ENCODE assay signal across 1 cellular context in the genomic region with DNA sequence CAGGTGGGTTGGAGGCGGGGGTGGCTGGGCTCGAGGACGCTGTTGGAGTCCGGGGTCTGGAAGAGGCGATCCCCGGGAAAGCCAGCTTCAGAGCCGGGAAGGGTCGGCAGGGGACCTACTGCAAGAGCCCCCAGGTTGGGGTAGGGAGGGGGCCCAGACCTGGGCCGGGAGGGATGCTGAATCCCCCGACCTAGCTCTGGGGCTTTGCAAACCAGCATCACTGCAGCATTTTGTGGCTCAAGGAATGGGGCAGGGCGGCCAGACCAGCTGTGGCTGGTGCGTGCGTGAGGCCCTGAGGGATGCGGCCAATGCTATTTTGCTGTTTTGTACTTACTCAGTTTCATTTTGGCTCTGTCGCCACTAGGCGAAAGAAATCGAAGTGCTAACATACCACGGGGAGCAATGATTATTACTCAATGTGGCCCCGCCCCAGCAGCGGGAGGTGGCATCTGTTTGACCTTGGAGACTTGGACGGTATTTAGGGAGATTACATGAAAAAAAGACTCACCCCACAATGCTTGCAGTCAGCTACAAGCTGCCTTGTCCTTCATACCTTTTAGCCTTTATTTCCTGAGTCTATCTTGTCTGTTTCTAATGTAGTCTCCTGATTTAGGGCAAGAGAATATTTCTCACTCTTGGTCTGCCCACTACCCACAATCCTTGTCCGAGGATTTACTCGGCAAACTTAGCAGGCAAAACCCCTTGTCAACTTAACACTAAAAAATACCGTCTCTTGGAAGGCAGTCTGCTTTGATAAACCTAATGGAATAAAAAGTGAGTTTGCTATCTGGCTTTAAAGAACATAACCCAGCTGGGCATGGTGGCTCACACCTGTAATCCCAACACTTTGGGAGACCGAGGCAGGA.
TF ChIP-seq lines count a peak whose summit lies in the region.

No MANE protein-coding gene starts in this region.

TF ChIP-seq in HepG2, 621 proteins besides CTCF, POLR2A, EP300 and RAD21 (continued from another document and continues in another):
- TF ChIP-seq, protein P1, sequence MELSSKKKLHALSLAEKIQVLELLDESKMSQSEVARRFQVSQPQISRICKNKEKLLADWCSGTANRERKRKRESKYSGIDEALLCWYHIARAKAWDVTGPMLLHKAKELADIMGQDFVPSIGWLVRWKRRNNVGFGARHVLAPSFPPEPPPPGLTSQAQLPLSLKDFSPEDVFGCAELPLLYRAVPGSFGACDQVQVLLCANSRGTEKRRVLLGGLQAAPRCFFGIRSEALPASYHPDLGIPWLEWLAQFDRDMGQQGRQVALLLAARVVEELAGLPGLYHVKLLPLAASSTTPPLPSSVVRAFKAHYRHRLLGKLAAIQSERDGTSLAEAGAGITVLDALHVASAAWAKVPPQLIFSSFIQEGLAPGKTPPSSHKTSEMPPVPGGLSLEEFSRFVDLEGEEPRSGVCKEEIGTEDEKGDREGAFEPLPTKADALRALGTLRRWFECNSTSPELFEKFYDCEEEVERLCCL (CRISPR knock-in tag; IDR thresholded peaks at IDR 0.05; ENCODE audit: borderline replicate concordance) = no peak
- TF ChIP-seq, protein P2, sequence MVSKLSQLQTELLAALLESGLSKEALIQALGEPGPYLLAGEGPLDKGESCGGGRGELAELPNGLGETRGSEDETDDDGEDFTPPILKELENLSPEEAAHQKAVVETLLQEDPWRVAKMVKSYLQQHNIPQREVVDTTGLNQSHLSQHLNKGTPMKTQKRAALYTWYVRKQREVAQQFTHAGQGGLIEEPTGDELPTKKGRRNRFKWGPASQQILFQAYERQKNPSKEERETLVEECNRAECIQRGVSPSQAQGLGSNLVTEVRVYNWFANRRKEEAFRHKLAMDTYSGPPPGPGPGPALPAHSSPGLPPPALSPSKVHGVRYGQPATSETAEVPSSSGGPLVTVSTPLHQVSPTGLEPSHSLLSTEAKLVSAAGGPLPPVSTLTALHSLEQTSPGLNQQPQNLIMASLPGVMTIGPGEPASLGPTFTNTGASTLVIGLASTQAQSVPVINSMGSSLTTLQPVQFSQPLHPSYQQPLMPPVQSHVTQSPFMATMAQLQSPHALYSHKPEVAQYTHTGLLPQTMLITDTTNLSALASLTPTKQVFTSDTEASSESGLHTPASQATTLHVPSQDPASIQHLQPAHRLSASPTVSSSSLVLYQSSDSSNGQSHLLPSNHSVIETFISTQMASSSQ (IDR thresholded peaks at IDR 0.05; ENCODE audit: low read depth) = no peak
- TF ChIP-seq, protein P2 (CRISPR knock-in tag; IDR thresholded peaks at IDR 0.05; ENCODE audit: borderline replicate concordance) = no peak
- TF ChIP-seq ZNF230 (CRISPR knock-in tag; IDR thresholded peaks at IDR 0.05) (no peak; the same call in 1 of the 2 replicates), ATF7 (IDR thresholded peaks at IDR 0.05) (no peak), ATF7 (CRISPR knock-in tag; IDR thresholded peaks at IDR 0.05) (no peak), ZBTB42 (CRISPR knock-in tag; IDR thresholded peaks at IDR 0.05) (no peak), RFX5 (IDR thresholded peaks at IDR 0.05; ENCODE audit: low read depth, low read length) (no peak; the same call in 1 of the 2 replicates), RBFOX2 (IDR thresholded peaks at IDR 0.05; ENCODE audit: low read depth, low read length) (peak; percentile 30), DBP (CRISPR knock-in tag; IDR thresholded peaks at IDR 0.05; ENCODE audit: not compliant biosample characterization) (no peak), EZH2 (conservative IDR thresholded peaks at IDR 0.05; ENCODE audit: low read depth, low read length) (no peak), ZHX2 (IDR thresholded peaks at IDR 0.05; ENCODE audit: low read depth) (no peak), ZHX2 (CRISPR knock-in tag; IDR thresholded peaks at IDR 0.05; ENCODE audit: borderline replicate concordance) (no peak), SRF (IDR thresholded peaks at IDR 0.05; ENCODE audit: low read depth, low read length) (no peak), ZNF510 (CRISPR knock-in tag; IDR thresholded peaks at IDR 0.05; ENCODE audit: low read depth) (no peak), ZNF414 (CRISPR knock-in tag; IDR thresholded peaks at IDR 0.05) (no peak; the same call in 1 of the 2 replicates), POGK (CRISPR knock-in tag; conservative IDR thresholded peaks at IDR 0.05) (no peak), SP1 (IDR thresholded peaks at IDR 0.05) (no peak), SP1 (CRISPR knock-in tag; IDR thresholded peaks at IDR 0.05) (peak; percentile 45; the same call in 1 of the 2 replicates), ZSCAN30 (CRISPR knock-in tag; IDR thresholded peaks at IDR 0.05) (no peak), ZNF839 (CRISPR knock-in tag; IDR thresholded peaks at IDR 0.05; ENCODE audit: borderline replicate concordance) (no peak), ZNF430 (CRISPR knock-in tag; IDR thresholded peaks at IDR 0.05) (0 out of 2 replicates have a peak, but pooled peaks have one; percentile 5), HNF4A (CRISPR knock-in tag; IDR thresholded peaks at IDR 0.05) (peak; percentile 21; the same call in 1 of the 2 replicates), ISL2 (CRISPR knock-in tag; IDR thresholded peaks at IDR 0.05) (no peak), HNRNPL (IDR thresholded peaks at IDR 0.05; ENCODE audit: low read depth, low read length) (no peak), DNMT1 (CRISPR knock-in tag; IDR thresholded peaks at IDR 0.05) (no peak), ELF3 (CRISPR knock-in tag; IDR thresholded peaks at IDR 0.05) (no peak), ZC3H13 (CRISPR knock-in tag; IDR thresholded peaks at IDR 0.05) (no peak; the same call in 1 of the 2 replicates), ZNF724P (CRISPR knock-in tag; IDR thresholded peaks at IDR 0.05; ENCODE audit: borderline replicate concordance) (no peak), BRF2 (CRISPR knock-in tag; IDR thresholded peaks at IDR 0.05) (no peak), CEBPG (CRISPR knock-in tag; IDR thresholded peaks at IDR 0.05) (peak; percentile 88), ESRRA (CRISPR knock-in tag; IDR thresholded peaks at IDR 0.05; ENCODE audit: low read depth) (peak; percentile 38; the same call in 1 of the 2 replicates), MTA1 (CRISPR knock-in tag; IDR thresholded peaks at IDR 0.05; ENCODE audit: borderline replicate concordance) (no peak), JUNB (CRISPR knock-in tag; IDR thresholded peaks at IDR 0.05; ENCODE audit: borderline replicate concordance) (no peak), KLF6 (CRISPR knock-in tag; IDR thresholded peaks at IDR 0.05) (no peak), CCDC6 (CRISPR knock-in tag; IDR thresholded peaks at IDR 0.05) (no peak), ZNF878 (CRISPR knock-in tag; IDR thresholded peaks at IDR 0.05) (no peak), MEF2D (CRISPR knock-in tag; IDR thresholded peaks at IDR 0.05) (no peak; the same call in 1 of the 2 replicates), ZNF234 (CRISPR knock-in tag; conservative IDR thresholded peaks at IDR 0.05) (no peak)
- TF ChIP-seq, protein P3, sequence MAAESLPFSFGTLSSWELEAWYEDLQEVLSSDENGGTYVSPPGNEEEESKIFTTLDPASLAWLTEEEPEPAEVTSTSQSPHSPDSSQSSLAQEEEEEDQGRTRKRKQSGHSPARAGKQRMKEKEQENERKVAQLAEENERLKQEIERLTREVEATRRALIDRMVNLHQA (CRISPR knock-in tag; IDR thresholded peaks at IDR 0.05) = no peak
- TF ChIP-seq, protein P4, sequence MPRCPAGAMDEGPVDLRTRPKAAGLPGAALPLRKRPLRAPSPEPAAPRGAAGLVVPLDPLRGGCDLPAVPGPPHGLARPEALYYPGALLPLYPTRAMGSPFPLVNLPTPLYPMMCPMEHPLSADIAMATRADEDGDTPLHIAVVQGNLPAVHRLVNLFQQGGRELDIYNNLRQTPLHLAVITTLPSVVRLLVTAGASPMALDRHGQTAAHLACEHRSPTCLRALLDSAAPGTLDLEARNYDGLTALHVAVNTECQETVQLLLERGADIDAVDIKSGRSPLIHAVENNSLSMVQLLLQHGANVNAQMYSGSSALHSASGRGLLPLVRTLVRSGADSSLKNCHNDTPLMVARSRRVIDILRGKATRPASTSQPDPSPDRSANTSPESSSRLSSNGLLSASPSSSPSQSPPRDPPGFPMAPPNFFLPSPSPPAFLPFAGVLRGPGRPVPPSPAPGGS (CRISPR knock-in tag; IDR thresholded peaks at IDR 0.05) = no peak
